ENCODE assay signal across 1 cellular context in the genomic region with DNA sequence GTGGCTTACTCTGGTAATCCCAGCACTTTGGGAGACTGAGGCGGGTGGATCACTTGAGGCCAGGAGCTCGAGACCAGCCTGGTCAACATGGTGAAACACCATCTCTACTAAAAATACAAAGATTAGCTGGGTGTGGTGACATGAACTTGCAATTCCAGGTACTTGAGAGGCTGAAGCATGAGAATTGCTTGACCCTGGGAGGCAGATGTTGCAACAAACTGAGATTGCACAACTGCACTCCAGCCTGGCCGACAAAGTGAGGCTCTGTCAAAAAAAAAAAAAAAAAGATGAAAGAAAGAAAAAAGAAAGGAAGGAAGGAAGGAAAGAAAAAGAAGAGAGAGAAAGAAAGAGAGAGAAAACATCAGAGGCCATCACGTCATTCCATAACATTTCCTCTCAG.
TF ChIP-seq lines count a peak whose summit lies in the region.
"Not testable (repeated sequence)": the region's sequence is repeated elsewhere in the genome, so short reads cannot be mapped to it uniquely, and the experiment has no call there.

No MANE protein-coding gene starts in this region.

TF ChIP-seq in HepG2, 621 proteins besides CTCF, POLR2A, EP300 and RAD21 (continued from another document):
- TF ChIP-seq, protein P1, sequence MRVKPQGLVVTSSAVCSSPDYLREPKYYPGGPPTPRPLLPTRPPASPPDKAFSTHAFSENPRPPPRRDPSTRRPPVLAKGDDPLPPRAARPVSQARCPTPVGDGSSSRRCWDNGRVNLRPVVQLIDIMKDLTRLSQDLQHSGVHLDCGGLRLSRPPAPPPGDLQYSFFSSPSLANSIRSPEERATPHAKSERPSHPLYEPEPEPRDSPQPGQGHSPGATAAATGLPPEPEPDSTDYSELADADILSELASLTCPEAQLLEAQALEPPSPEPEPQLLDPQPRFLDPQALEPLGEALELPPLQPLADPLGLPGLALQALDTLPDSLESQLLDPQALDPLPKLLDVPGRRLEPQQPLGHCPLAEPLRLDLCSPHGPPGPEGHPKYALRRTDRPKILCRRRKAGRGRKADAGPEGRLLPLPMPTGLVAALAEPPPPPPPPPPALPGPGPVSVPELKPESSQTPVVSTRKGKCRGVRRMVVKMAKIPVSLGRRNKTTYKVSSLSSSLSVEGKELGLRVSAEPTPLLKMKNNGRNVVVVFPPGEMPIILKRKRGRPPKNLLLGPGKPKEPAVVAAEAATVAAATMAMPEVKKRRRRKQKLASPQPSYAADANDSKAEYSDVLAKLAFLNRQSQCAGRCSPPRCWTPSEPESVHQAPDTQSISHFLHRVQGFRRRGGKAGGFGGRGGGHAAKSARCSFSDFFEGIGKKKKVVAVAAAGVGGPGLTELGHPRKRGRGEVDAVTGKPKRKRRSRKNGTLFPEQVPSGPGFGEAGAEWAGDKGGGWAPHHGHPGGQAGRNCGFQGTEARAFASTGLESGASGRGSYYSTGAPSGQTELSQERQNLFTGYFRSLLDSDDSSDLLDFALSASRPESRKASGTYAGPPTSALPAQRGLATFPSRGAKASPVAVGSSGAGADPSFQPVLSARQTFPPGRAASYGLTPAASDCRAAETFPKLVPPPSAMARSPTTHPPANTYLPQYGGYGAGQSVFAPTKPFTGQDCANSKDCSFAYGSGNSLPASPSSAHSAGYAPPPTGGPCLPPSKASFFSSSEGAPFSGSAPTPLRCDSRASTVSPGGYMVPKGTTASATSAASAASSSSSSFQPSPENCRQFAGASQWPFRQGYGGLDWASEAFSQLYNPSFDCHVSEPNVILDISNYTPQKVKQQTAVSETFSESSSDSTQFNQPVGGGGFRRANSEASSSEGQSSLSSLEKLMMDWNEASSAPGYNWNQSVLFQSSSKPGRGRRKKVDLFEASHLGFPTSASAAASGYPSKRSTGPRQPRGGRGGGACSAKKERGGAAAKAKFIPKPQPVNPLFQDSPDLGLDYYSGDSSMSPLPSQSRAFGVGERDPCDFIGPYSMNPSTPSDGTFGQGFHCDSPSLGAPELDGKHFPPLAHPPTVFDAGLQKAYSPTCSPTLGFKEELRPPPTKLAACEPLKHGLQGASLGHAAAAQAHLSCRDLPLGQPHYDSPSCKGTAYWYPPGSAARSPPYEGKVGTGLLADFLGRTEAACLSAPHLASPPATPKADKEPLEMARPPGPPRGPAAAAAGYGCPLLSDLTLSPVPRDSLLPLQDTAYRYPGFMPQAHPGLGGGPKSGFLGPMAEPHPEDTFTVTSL (CRISPR knock-in tag; IDR thresholded peaks at IDR 0.05; ENCODE audit: borderline replicate concordance) = 0 out of 2 replicates have a peak, but pooled peaks have one; percentile 16
- TF ChIP-seq ZNF331 (CRISPR knock-in tag; IDR thresholded peaks at IDR 0.05) (peak; percentile 56; the same call in 1 of the 2 replicates), THAP11 (CRISPR knock-in tag; IDR thresholded peaks at IDR 0.05) (peak; percentile 48; the same call in 1 of the 2 replicates), GATAD2A (CRISPR knock-in tag; IDR thresholded peaks at IDR 0.05) (peak; percentile 81), ZNF460 (CRISPR knock-in tag; IDR thresholded peaks at IDR 0.05; ENCODE audit: borderline replicate concordance) (peak; percentile 92), SOX13 (CRISPR knock-in tag; conservative IDR thresholded peaks at IDR 0.05 in 1 of 2, IDR thresholded peaks at IDR 0.05 in 1 of 2) (peak in 1 of 2 experiments; percentile 79; a peak in 2 of 4 replicates), HDAC2 (CRISPR knock-in tag; IDR thresholded peaks at IDR 0.05) (0 out of 2 replicates have a peak, but pooled peaks have one; percentile 24), TRIM24 (CRISPR knock-in tag; IDR thresholded peaks at IDR 0.05) (peak; percentile 78), ELF3 (CRISPR knock-in tag; IDR thresholded peaks at IDR 0.05) (peak; percentile 21), ZNF614 (CRISPR knock-in tag; IDR thresholded peaks at IDR 0.05; ENCODE audit: borderline replicate concordance) (0 out of 2 replicates have a peak, but pooled peaks have one; percentile 46), TARDBP (CRISPR knock-in tag; IDR thresholded peaks at IDR 0.05) (0 out of 2 replicates have a peak, but pooled peaks have one; percentile 15), SMAD3 (CRISPR knock-in tag; IDR thresholded peaks at IDR 0.05) (peak; percentile 67; the same call in 1 of the 2 replicates), KDM1A (CRISPR knock-in tag; IDR thresholded peaks at IDR 0.05) (peak; percentile 32; the same call in 1 of the 2 replicates), RCOR2 (CRISPR knock-in tag; IDR thresholded peaks at IDR 0.05) (0 out of 2 replicates have a peak, but pooled peaks have one; percentile 48), CEBPB (IDR thresholded peaks at IDR 0.05; ENCODE audit: borderline replicate concordance, low read depth, low read length) (peak; percentile 94), KAT8 (CRISPR knock-in tag; IDR thresholded peaks at IDR 0.05) (peak; percentile 49; the same call in 1 of the 2 replicates), FOXA3 (CRISPR knock-in tag; IDR thresholded peaks at IDR 0.05) (peak; percentile 41; the same call in 1 of the 2 replicates), ZNF501 (CRISPR knock-in tag; IDR thresholded peaks at IDR 0.05) (0 out of 2 replicates have a peak, but pooled peaks have one; percentile 29), ISL2 (CRISPR knock-in tag; IDR thresholded peaks at IDR 0.05) (0 out of 2 replicates have a peak, but pooled peaks have one; percentile 29)
- TF ChIP-seq SOX13 (IDR thresholded peaks at IDR 0.05) = not testable (repeated sequence)
- TF ChIP-seq, protein P2, sequence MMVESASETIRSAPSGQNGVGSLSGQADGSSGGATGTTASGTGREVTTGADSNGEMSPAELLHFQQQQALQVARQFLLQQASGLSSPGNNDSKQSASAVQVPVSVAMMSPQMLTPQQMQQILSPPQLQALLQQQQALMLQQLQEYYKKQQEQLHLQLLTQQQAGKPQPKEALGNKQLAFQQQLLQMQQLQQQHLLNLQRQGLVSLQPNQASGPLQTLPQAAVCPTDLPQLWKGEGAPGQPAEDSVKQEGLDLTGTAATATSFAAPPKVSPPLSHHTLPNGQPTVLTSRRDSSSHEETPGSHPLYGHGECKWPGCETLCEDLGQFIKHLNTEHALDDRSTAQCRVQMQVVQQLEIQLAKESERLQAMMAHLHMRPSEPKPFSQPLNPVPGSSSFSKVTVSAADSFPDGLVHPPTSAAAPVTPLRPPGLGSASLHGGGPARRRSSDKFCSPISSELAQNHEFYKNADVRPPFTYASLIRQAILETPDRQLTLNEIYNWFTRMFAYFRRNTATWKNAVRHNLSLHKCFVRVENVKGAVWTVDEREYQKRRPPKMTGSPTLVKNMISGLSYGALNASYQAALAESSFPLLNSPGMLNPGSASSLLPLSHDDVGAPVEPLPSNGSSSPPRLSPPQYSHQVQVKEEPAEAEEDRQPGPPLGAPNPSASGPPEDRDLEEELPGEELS (CRISPR knock-in tag; IDR thresholded peaks at IDR 0.05) = 0 out of 2 replicates have a peak, but pooled peaks have one; percentile 22
